1 cellular context compared by ENCODE assay signal in the genomic region with DNA sequence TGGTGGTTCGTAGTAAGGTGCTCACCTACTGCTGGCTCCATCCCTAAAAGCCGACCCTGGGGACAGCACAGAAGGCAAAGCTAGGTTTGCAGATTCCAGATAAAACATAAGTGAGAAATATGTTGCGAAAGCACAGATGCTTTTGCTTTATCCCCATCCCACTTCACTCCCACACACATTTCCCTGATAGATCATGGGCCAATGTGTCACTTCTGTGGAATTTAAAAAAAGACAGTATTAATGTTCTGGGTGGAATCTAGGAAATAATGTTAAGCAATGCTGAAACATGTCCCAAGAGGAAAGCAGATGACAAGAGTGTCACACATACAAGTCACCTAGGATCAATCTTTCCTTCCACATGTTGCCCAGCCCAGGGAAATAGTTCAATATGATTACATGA.
TF ChIP-seq lines count a peak whose summit lies in the region.

No MANE protein-coding gene starts in this region.

TF ChIP-seq in neural cell, 6 proteins besides CTCF, POLR2A, EP300 and RAD21 (continued from another document):
- no peak for TF ChIP-seq MXI1 (conservative IDR thresholded peaks at IDR 0.05; ENCODE audit: poor library complexity, severe bottlenecking)
- peak; percentile 17 for TF ChIP-seq POLR2AphosphoS5 (IDR thresholded peaks at IDR 0.05)
- no peak for TF ChIP-seq EZH2 (IDR thresholded peaks at IDR 0.05; ENCODE audit: borderline replicate concordance, insufficient read depth, low read length, poor library complexity, severe bottlenecking)
- no peak for TF ChIP-seq TAF1 (IDR thresholded peaks at IDR 0.05; ENCODE audit: low read depth)
